8 cellular contexts compared by ENCODE assay signal in genomic region chr21:45607021-45607921, GRCh38. TPM values are rescaled to one million over a fixed set of nuclear protein-coding genes. Genes with fewer than 3 reads are reported as not detected.
DNase-seq lines count a peak whose midpoint lies in the region; ATAC-seq lines count a peak whose summit lies in the region.

No MANE protein-coding gene starts in this region.

- DNase-seq in DMS79 treated with DMSO at 0.1 percent for 48 hours (lab: John Stamatoyannopoulos, UW) = peak; percentile 18
- peak in 1 of 2 donors; percentile 41 for DNase-seq in activated naive CD4-positive, alpha-beta T cell treated with anti-CD3 and anti-CD28 coated beads, Interleukin-2, amount 50 U/mL, for 72 hours (ENCODE audit: low spot score in 2 of 2)
- DNase-seq in renal cortical epithelial cell (ENCODE audit: low read depth) = peak; percentile 13
- DNase-seq in hippocampal formation (lab: John Stamatoyannopoulos, UW) = no peak
- DNase-seq in HCEC 1CT = no peak
- no peak for DNase-seq in cerebellum (ENCODE audit: low spot score)

- ATAC-seq in activated naive CD4-positive, alpha-beta T cell treated with anti-CD3 and anti-CD28 coated beads, Interleukin-2, amount 50 U/mL, for 72 hours = peak; percentile 95 to 99
- ATAC-seq in HG03442 (IDR thresholded peaks at IDR 0.05; ENCODE audit: unreplicated experiment) = no peak

- H3K9me3 Mint-ChIP-seq in T-helper 1 cell treated with Interleukin-12 subunit alpha and Interleukin-12 subunit beta and Interleukin-4 antibody, amounts not matched to agents 30 μg/mL and 1 μg/mL, for 36 hours = peaks cover 19% of the 10 kb centered on the region
- peaks cover 13 to 17% of the 10 kb centered on the region in 2 donors for H3K9me3 Mint-ChIP-seq in activated naive CD4-positive, alpha-beta T cell treated with anti-CD3 and anti-CD28 coated beads, Interleukin-2, amount 50 U/mL, for 72 hours

- H3K4me1 Mint-ChIP-seq in T-helper 1 cell treated with Interleukin-12 subunit alpha and Interleukin-12 subunit beta and Interleukin-4 antibody, amounts not matched to agents 30 μg/mL and 1 μg/mL, for 36 hours (ENCODE audit: low read depth) = peaks cover 5% of the 10 kb centered on the region

- peak overlapping the region; percentile 90 for H3K27ac Mint-ChIP-seq in T-helper 1 cell treated with Interleukin-12 subunit alpha and Interleukin-12 subunit beta and Interleukin-4 antibody, amounts not matched to agents 30 μg/mL and 1 μg/mL, for 36 hours
- H3K27ac Mint-ChIP-seq in activated naive CD4-positive, alpha-beta T cell treated with anti-CD3 and anti-CD28 coated beads, Interleukin-2, amount 50 U/mL, for 72 hours = peak overlapping the region in 1 of 2 donors; percentile 84

- no peaks in the 10 kb centered on the region for H3K36me3 Mint-ChIP-seq in T-helper 1 cell treated with Interleukin-12 subunit alpha and Interleukin-12 subunit beta and Interleukin-4 antibody, amounts not matched to agents 30 μg/mL and 1 μg/mL, for 36 hours (ENCODE audit: low read depth)
- H3K36me3 Mint-ChIP-seq in activated naive CD4-positive, alpha-beta T cell treated with anti-CD3 and anti-CD28 coated beads, Interleukin-2, amount 50 U/mL, for 72 hours = peaks cover 9 to 14% of the 10 kb centered on the region in 2 donors

- H3K27me3 Mint-ChIP-seq in T-helper 1 cell treated with Interleukin-12 subunit alpha and Interleukin-12 subunit beta and Interleukin-4 antibody, amounts not matched to agents 30 μg/mL and 1 μg/mL, for 36 hours (ENCODE audit: low read depth) = peaks cover 19% of the 10 kb centered on the region

- H3K4me3 Mint-ChIP-seq in T-helper 1 cell treated with Interleukin-12 subunit alpha and Interleukin-12 subunit beta and Interleukin-4 antibody, amounts not matched to agents 30 μg/mL and 1 μg/mL, for 36 hours = peak overlapping the region; percentile 71

RNA-seq across cellular contexts. Expression of gene PCBP3, which starts 36.3 kb away (rescaled TPM):
- 10 to 100 TPM; 19.7 to 26.3 TPM for total RNA-seq in activated naive CD4-positive, alpha-beta T cell treated with anti-CD3 and anti-CD28 coated beads, Interleukin-2, amount 50 U/mL, for 72 hours
- total RNA-seq in renal cortical epithelial cell (0.15 TPM in 1 of 2 replicates, not detected in the other), cerebellum (27.7 TPM)

Comparison
In these comparisons a context has a peak if more than half of its experiments do, and no peak if none do; other contexts are left out.
1. DNase-seq: peak in DMS79 treated with DMSO at 0.1 percent for 48 hours (single experiment) and renal cortical epithelial cell (single experiment); none in hippocampal formation (0 of 2), HCEC 1CT (single experiment) and cerebellum (single experiment).
2. RNA of gene PCBP3, which starts 36.3 kb away (total RNA-seq): 27.7 TPM in cerebellum (single experiment) and 19.7 to 26.3 TPM in activated naive CD4-positive, alpha-beta T cell treated with anti-CD3 and anti-CD28 coated beads, Interleukin-2, amount 50 U/mL, for 72 hours; 0.15 TPM in renal cortical epithelial cell; every median in the first group is over 10 times any median in the second.